ENCODE assay signal across 8 cellular contexts in genomic region chr9:5449521-5450359, GRCh38. TPM values are rescaled to one million over a fixed set of nuclear protein-coding genes. Genes with fewer than 3 reads are reported as not detected.
A peak's percentile ranks its signal among the peaks of the same experiment; 100 is the strongest.
DNase-seq lines count a peak whose midpoint lies in the region; ATAC-seq, FAIRE-seq and TF ChIP-seq lines count a peak whose summit lies in the region.

No MANE protein-coding gene starts in this region.

- H2BK20ac ChIP-seq in IMR-90 (ENCODE audit: low read depth, low read length): peak overlapping the region; percentile 47; the same call in 1 of the 2 replicates

- dilution Hi-C loops in IMR-90 (cut with HindIII; ENCODE audit: low sequenced_read_pairs, unreplicated experiment): no loop called here

- FAIRE-seq in bronchial epithelial cell (lab: Jason Lieb, UNC) (no peak), urothelium cell line (lab: Jason Lieb, UNC) (no peak)

- H2AK9ac ChIP-seq in IMR-90 (replicated peaks; ENCODE audit: low read depth, low read length, poor library complexity): no peak overlapping the region

- 0 out of 2 replicates have a peak overlapping the region, but pooled peaks have one; percentile 75 for H2AK5ac ChIP-seq in IMR-90 (ENCODE audit: low read depth, low read length)

- TF ChIP-seq POLR2A in IMR-90 (IDR thresholded peaks at IDR 0.05; ENCODE audit: low read depth, low read length): no peak

- intact Hi-C loops in IMR-90 (cut with micrococcal nuclease) (loop anchor here (1.0 kb wide), 1 partner anchor 141 kb away; no protein-coding TSS in a partner anchor), mucosa of descending colon (cut with DNase I, micrococcal nuclease) (loop anchor here in 1 of 2 donors (10.0 kb wide), 1 partner anchor 145 kb away; no protein-coding TSS in a partner anchor)

- BruUV-seq in IMR-90 (replicated peaks; lab: Mats Ljungman, UMichigan): no TSS peak

- peak overlapping the region; percentile 0; the same call in 1 of the 2 replicates for H3K18ac ChIP-seq in IMR-90 (ENCODE audit: low read depth, low read length)

- H3K9ac ChIP-seq in IMR-90 (ENCODE audit: low read depth, low read length): peak overlapping the region; percentile 32; the same call in 1 of the 2 replicates

- H3K4me1 ChIP-seq in IMR-90 (ENCODE audit: control insufficient read depth, insufficient read depth, low read length): peaks cover 6% of the 10 kb centered on the region
- peaks cover 9% of the 10 kb centered on the region for H3K4me1 ChIP-seq in mucosa of descending colon (ENCODE audit: low read depth)

- H3K4me2 ChIP-seq in IMR-90 (ENCODE audit: low read depth, low read length): peak overlapping the region; percentile 81

- peak overlapping the region; percentile 49; the same call in 1 of the 2 replicates for H3K4ac ChIP-seq in IMR-90 (ENCODE audit: low read depth, low read length)

- peak overlapping the region; percentile 87 for H3K56ac ChIP-seq in IMR-90 (ENCODE audit: extremely low read depth, insufficient read depth, low read length)

- peak overlapping the region; percentile 38; the same call in 1 of the 2 replicates for H3K27ac ChIP-seq in IMR-90 (ENCODE audit: insufficient read depth, low read length)

- no peaks in the 10 kb centered on the region for H3K27me3 ChIP-seq in IMR-90 (ENCODE audit: control insufficient read depth, insufficient read depth, low read length)
- no peaks in the 10 kb centered on the region for H3K27me3 ChIP-seq in bronchial epithelial cell (ENCODE audit: control insufficient read depth, insufficient read depth, low read length)

- in situ Hi-C loops in IMR-90 (cut with MboI; ENCODE audit: low sequenced_read_pairs): loop anchor here (25.0 kb wide), 2 partner anchors 263 to 687 kb away; no protein-coding TSS in a partner anchor

- no CpG with 5 or more reads among the region's 15 CpGs for whole genome bisulfite sequencing in IMR-90 (ENCODE audit: extremely low coverage in 2 of 2, insufficient read length in 1 of 2), 2 experiments

- peak overlapping the region; percentile 33 to 65 for H4K8ac ChIP-seq in IMR-90 (ENCODE audit: low read depth in 2 of 2, low read length in 2 of 2)

- peak overlapping the region; percentile 78; the same call in 2 of the 3 replicates for H2BK15ac ChIP-seq in IMR-90 (ENCODE audit: low read depth, low read length)

- H4K20me1 ChIP-seq in IMR-90 (ENCODE audit: insufficient read depth, low read length): no peaks in the 10 kb centered on the region

- peak overlapping the region; percentile 64 for H2BK5ac ChIP-seq in IMR-90 (ENCODE audit: low read depth, low read length, poor library complexity, severe bottlenecking)

- H3K9me3 ChIP-seq in IMR-90 (ENCODE audit: control insufficient read depth, insufficient read depth, low read length) (no peaks in the 10 kb centered on the region), mucosa of descending colon (no peaks in the 10 kb centered on the region)

- peak overlapping the region; percentile 70; the same call in 1 of the 2 replicates for H3K23ac ChIP-seq in IMR-90 (ENCODE audit: low read depth, low read length)

- peak overlapping the region; percentile 96 for H3K14ac ChIP-seq in IMR-90 (replicated peaks; ENCODE audit: low read depth, low read length)

- CTCF ChIA-PET in AG04449 (lab: Yijun Ruan, JAX): interaction anchor here (0.7 to 3.5 kb wide), 26 partner anchors 10 to 698 kb away, joined by 3 to 75 read pairs (median 4); partner anchors contain the start of genes PDCD1LG2 and PLGRKT
- CTCF ChIA-PET in IMR-90 (lab: Yijun Ruan, JAX): interaction anchor here (0.7 to 2.1 kb wide), 10 partner anchors 9 to 151 kb away, joined by 3 to 10 read pairs (median 5); partner anchors contain the start of gene PLGRKT

- H4K5ac ChIP-seq in IMR-90 (ENCODE audit: low read depth, low read length): peak overlapping the region; percentile 71; the same call in 1 of the 2 replicates

- POLR2A ChIA-PET in AG04449 (lab: Yijun Ruan, JAX) (interaction anchor here (0.8 to 1.8 kb wide), 5 partner anchors 9 to 137 kb away, joined by 3 to 11 read pairs (median 4); partner anchors contain the start of genes PDCD1LG2 and PLGRKT), IMR-90 (lab: Charles Lee; ENCODE audit: unreplicated experiment) (interaction anchor here (0.9 to 1.2 kb wide), 2 partner anchors 60 to 62 kb away, joined by 4 to 5 read pairs; partner anchors contain the start of gene PDCD1LG2)

- no peak for ATAC-seq in IMR-90 (ENCODE audit: low read depth)
- ATAC-seq in mucosa of descending colon: no peak
- ATAC-seq in HG03108 (IDR thresholded peaks at IDR 0.05; ENCODE audit: unreplicated experiment): no peak
- ATAC-seq in HG03175 (IDR thresholded peaks at IDR 0.05; ENCODE audit: unreplicated experiment): no peak

- DNase-seq in AG04449 (ENCODE audit: low read depth, low spot score) (no peak), IMR-90 (no peak), bronchial epithelial cell (ENCODE audit: low read depth) (peak; percentile 90), mucosa of descending colon (no peak), urothelium cell line (ENCODE audit: low spot score) (no peak), mesenteric fat pad (ENCODE audit: low spot score) (no peak)

- peaks cover 2% of the 10 kb centered on the region; the same call in 1 of the 2 replicates for H3K9me1 ChIP-seq in IMR-90 (ENCODE audit: insufficient read depth, low read length)

- no peak for TF ChIP-seq CTCF in AG04449 (IDR thresholded peaks at IDR 0.05; ENCODE audit: insufficient read depth, low read length, missing control alignments)
- no peak for TF ChIP-seq CTCF in IMR-90 (conservative IDR thresholded peaks at IDR 0.05; ENCODE audit: low read depth, low read length)
- no peak for TF ChIP-seq CTCF in bronchial epithelial cell (IDR thresholded peaks at IDR 0.05; ENCODE audit: insufficient read depth, low read length, severe bottlenecking)
- TF ChIP-seq CTCF in mucosa of descending colon (IDR thresholded peaks at IDR 0.05): no peak

- H2BK120ac ChIP-seq in IMR-90 (ENCODE audit: low read depth, low read length): peak overlapping the region; percentile 82

- no peaks in the 10 kb centered on the region for H3K36me3 ChIP-seq in IMR-90 (ENCODE audit: control insufficient read depth, insufficient read depth, low read length)
- H3K36me3 ChIP-seq in bronchial epithelial cell (ENCODE audit: control insufficient read depth, insufficient read depth, low read length): no peaks in the 10 kb centered on the region
- H3K36me3 ChIP-seq in mucosa of descending colon (ENCODE audit: low read depth): no peaks in the 10 kb centered on the region

- peak overlapping the region; percentile 93 for H2AFZ ChIP-seq in IMR-90 (replicated peaks; ENCODE audit: low read length, poor library complexity)

- H4K91ac ChIP-seq in IMR-90 (ENCODE audit: insufficient read depth, low read depth, low read length): peak overlapping the region; percentile 41

- TF ChIP-seq RAD21 in IMR-90 (IDR thresholded peaks at IDR 0.05; ENCODE audit: low read length): no peak

- peak overlapping the region; percentile 72 for H3K4me3 ChIP-seq in AG04449 (ENCODE audit: low read depth, low read length)
- peak overlapping the region; percentile 62 for H3K4me3 ChIP-seq in IMR-90 (ENCODE audit: insufficient read depth, low read depth, low read length)
- H3K4me3 ChIP-seq in bronchial epithelial cell (ENCODE audit: low read depth, low read length): peak overlapping the region; percentile 59
- peak overlapping the region; percentile 21 for H3K4me3 ChIP-seq in mucosa of descending colon

- H3K79me1 ChIP-seq in IMR-90 (ENCODE audit: low read depth in 1 of 2, low read length in 2 of 2): peaks cover 0 to 22% of the 10 kb centered on the region in 2 experiments; a peak in 2 of 4 replicates

TF ChIP-seq in IMR-90, 13 proteins besides CTCF, POLR2A, EP300 and RAD21:
- TF ChIP-seq RFX5 (IDR thresholded peaks at IDR 0.05; ENCODE audit: low read depth, low read length): no peak
- TF ChIP-seq CHD1 (IDR thresholded peaks at IDR 0.05; ENCODE audit: low read depth, low read length): no peak
- no peak for TF ChIP-seq RCOR1 (IDR thresholded peaks at IDR 0.05; ENCODE audit: insufficient replicate concordance, low read length)
- no peak for TF ChIP-seq MAZ (IDR thresholded peaks at IDR 0.05; ENCODE audit: borderline replicate concordance, low read depth, low read length)
TF ChIP-seq in IMR-90: peak in this region for 0.

RNA-seq across cellular contexts. Expression of gene CD274, which starts 0.6 kb away (rescaled TPM):
- total RNA-seq in IMR-90 (2012; rRNA removed) (19.4 and 29.4 TPM in 2 replicates), bronchial epithelial cell (5.3 and 5.8 TPM in 2 replicates), mucosa of descending colon (1 to 10 TPM; 2.6 to 5.4 (median 3.4) TPM), mesenteric fat pad (1.0 TPM)
- polyA plus RNA-seq in IMR-90 (2012; rRNA removed): 13.9 and 17.4 TPM in 2 replicates
- 3.0 and 4.3 TPM in 2 replicates for polyA plus RNA-seq in IMR-90 (2012; cell fraction: cytosol; rRNA removed)
- polyA plus RNA-seq in IMR-90 (2012; cell fraction: nucleus; rRNA removed; ENCODE audit: low replicate concordance): 4.8 and 33.9 TPM in 2 replicates

RNA-seq across cellular contexts. Expression of gene PLGRKT, which starts 12.0 kb away (rescaled TPM):
- 12.7 and 13.6 TPM in 2 replicates for total RNA-seq in IMR-90 (2012; rRNA removed)
- 8.6 and 10.8 TPM in 2 replicates for polyA plus RNA-seq in IMR-90 (2012; rRNA removed)
- 2.1 and 3.0 TPM in 2 replicates for polyA plus RNA-seq in IMR-90 (2012; cell fraction: cytosol; rRNA removed)
- 0.53 and 2.4 TPM in 2 replicates for polyA plus RNA-seq in IMR-90 (2012; cell fraction: nucleus; rRNA removed; ENCODE audit: low replicate concordance)
- total RNA-seq in bronchial epithelial cell: 22.9 and 28.3 TPM in 2 replicates
- 10 to 100 TPM; 34.0 to 67.1 (median 53.0) TPM for total RNA-seq in mucosa of descending colon
- total RNA-seq in mesenteric fat pad: 19.5 TPM

Comparison
In these comparisons a context has a peak if more than half of its experiments do, and no peak if none do; other contexts are left out.
1. H3K4me3 ChIP-seq: peak in every context shown above with its lines; median percentile 72 in AG04449; 62 in IMR-90; 59 in bronchial epithelial cell; 21 in mucosa of descending colon.